ENCODE assay signal across 8 cellular contexts in genomic region chr13:51781246-51782022, GRCh38. TPM values are rescaled to one million over a fixed set of nuclear protein-coding genes. Genes with fewer than 3 reads are reported as not detected.
A peak's percentile ranks its signal among the peaks of the same experiment; 100 is the strongest.
DNase-seq lines count a peak whose midpoint lies in the region; ATAC-seq lines count a peak whose summit lies in the region.

No MANE protein-coding gene starts in this region.

- POLR2A ChIA-PET in activated CD8-positive, alpha-beta T cell treated with anti-CD3 and anti-CD28 coated beads, Interleukin-2, amount 10 ng/mL, durations not matched to agents 7 days and 5 days (lab: Charles Lee), result no interaction called here

- ATAC-seq in HG03432 (IDR thresholded peaks at IDR 0.05; ENCODE audit: unreplicated experiment), result peak; percentile 67
- peak; percentile 61 for ATAC-seq in activated CD8-positive, alpha-beta T cell treated with anti-CD3 and anti-CD28 coated beads, Interleukin-2, amount 10 ng/mL, durations not matched to agents 7 days and 5 days
- peak; percentile 81 for ATAC-seq in memory B cell (ENCODE audit: low read depth)
- no peak for ATAC-seq in HG03520 (IDR thresholded peaks at IDR 0.05; ENCODE audit: unreplicated experiment)
- no peak for ATAC-seq in HG02884 (IDR thresholded peaks at IDR 0.05; ENCODE audit: unreplicated experiment)

- H3K27ac Mint-ChIP-seq in activated CD8-positive, alpha-beta T cell treated with anti-CD3 and anti-CD28 coated beads, Interleukin-2, amount 10 ng/mL, durations not matched to agents 7 days and 5 days, result no peak overlapping the region
- H3K27ac Mint-ChIP-seq in memory B cell, result peak overlapping the region; percentile 21

- no peaks in the 10 kb centered on the region for H3K9me3 Mint-ChIP-seq in activated CD8-positive, alpha-beta T cell treated with anti-CD3 and anti-CD28 coated beads, Interleukin-2, amount 10 ng/mL, durations not matched to agents 7 days and 5 days (ENCODE audit: insufficient read depth)
- H3K9me3 Mint-ChIP-seq in memory B cell, result no peaks in the 10 kb centered on the region

- no peaks in the 10 kb centered on the region for H3K36me3 Mint-ChIP-seq in activated CD8-positive, alpha-beta T cell treated with anti-CD3 and anti-CD28 coated beads, Interleukin-2, amount 10 ng/mL, durations not matched to agents 7 days and 5 days (ENCODE audit: low read depth)
- H3K36me3 Mint-ChIP-seq in memory B cell, result peaks cover 9% of the 10 kb centered on the region

- peak; percentile 24 for DNase-seq in NCI-H748 (lab: John Stamatoyannopoulos, UW; ENCODE audit: unreplicated experiment)
- no peak for DNase-seq in NCI-H748 treated with DMSO at 0.1 percent for 48 hours (lab: John Stamatoyannopoulos, UW)
- DNase-seq in activated CD8-positive, alpha-beta T cell treated with anti-CD3 and anti-CD28 coated beads, Interleukin-2, amount 10 ng/mL, durations not matched to agents 7 days and 5 days, result no peak
- DNase-seq in memory B cell (ENCODE audit: low spot score in 2 of 2), result no peak
- DNase-seq in DMS79 (lab: John Stamatoyannopoulos, UW), result no peak

- H3K27me3 Mint-ChIP-seq in activated CD8-positive, alpha-beta T cell treated with anti-CD3 and anti-CD28 coated beads, Interleukin-2, amount 10 ng/mL, durations not matched to agents 7 days and 5 days (ENCODE audit: low read depth), result no peaks in the 10 kb centered on the region
- no peaks in the 10 kb centered on the region for H3K27me3 Mint-ChIP-seq in memory B cell

- CTCF ChIA-PET in activated CD8-positive, alpha-beta T cell treated with anti-CD3 and anti-CD28 coated beads, Interleukin-2, amount 10 ng/mL, durations not matched to agents 7 days and 5 days (lab: Charles Lee), result interaction anchor here (1.0 kb wide), 2 partner anchors 16 to 495 kb away, joined by 3 to 4 read pairs; no protein-coding TSS in a partner anchor

- H3K4me3 Mint-ChIP-seq in activated CD8-positive, alpha-beta T cell treated with anti-CD3 and anti-CD28 coated beads, Interleukin-2, amount 10 ng/mL, durations not matched to agents 7 days and 5 days, result no peak overlapping the region
- peak overlapping the region; percentile 15 for H3K4me3 Mint-ChIP-seq in memory B cell

- no peaks in the 10 kb centered on the region for H3K4me1 Mint-ChIP-seq in activated CD8-positive, alpha-beta T cell treated with anti-CD3 and anti-CD28 coated beads, Interleukin-2, amount 10 ng/mL, durations not matched to agents 7 days and 5 days (ENCODE audit: low read depth)
- H3K4me1 Mint-ChIP-seq in memory B cell, result peaks cover 15% of the 10 kb centered on the region

RNA-seq across cellular contexts. Expression of gene DHRS12, which starts 22.5 kb away (rescaled TPM):
- 10 to 100 TPM in 1 of 2 experiments, 1 to 10 TPM in 1; 8.9 to 10.0 TPM for total RNA-seq in activated CD8-positive, alpha-beta T cell treated with anti-CD3 and anti-CD28 coated beads, Interleukin-2, amount 10 ng/mL, durations not matched to agents 7 days and 5 days

Comparison
In these comparisons a context has a peak if more than half of its experiments do, and no peak if none do; other contexts are left out.
1. ATAC-seq: peak in HG03432 (single experiment), activated CD8-positive, alpha-beta T cell treated with anti-CD3 and anti-CD28 coated beads, Interleukin-2, amount 10 ng/mL, durations not matched to agents 7 days and 5 days (single experiment) and memory B cell (single experiment); none in HG03520 (single experiment) and HG02884 (single experiment).